In genomic region chr2:164937864-164938401, GRCh38 we compare ENCODE assay signal across 1 cellular context.
TF ChIP-seq lines count a peak whose summit lies in the region.

No MANE protein-coding gene starts in this region.

TF ChIP-seq in HepG2, 621 proteins besides CTCF, POLR2A, EP300 and RAD21 (continued from another document and continues in another):
- TF ChIP-seq ZBTB40 (IDR thresholded peaks at IDR 0.05) (no peak), ZBTB40 (CRISPR knock-in tag; IDR thresholded peaks at IDR 0.05) (no peak), ZNF646 (CRISPR knock-in tag; IDR thresholded peaks at IDR 0.05) (peak; percentile 82), ASH2L (IDR thresholded peaks at IDR 0.05; ENCODE audit: insufficient read length, low read depth, low read length) (peak; percentile 55), ELK4 (CRISPR knock-in tag; IDR thresholded peaks at IDR 0.05; ENCODE audit: borderline replicate concordance) (no peak), FOXA3 (CRISPR knock-in tag; IDR thresholded peaks at IDR 0.05) (peak; percentile 73), NPAS2 (CRISPR knock-in tag; IDR thresholded peaks at IDR 0.05; ENCODE audit: borderline replicate concordance) (no peak), BRCA1 (CRISPR knock-in tag; IDR thresholded peaks at IDR 0.05) (no peak), ZNF446 (CRISPR knock-in tag; IDR thresholded peaks at IDR 0.05) (no peak), ZBTB25 (CRISPR knock-in tag; IDR thresholded peaks at IDR 0.05) (0 out of 2 replicates have a peak, but pooled peaks have one; percentile 36), ZNF143 (CRISPR knock-in tag; IDR thresholded peaks at IDR 0.05) (no peak), IKZF5 (CRISPR knock-in tag; IDR thresholded peaks at IDR 0.05) (no peak), MBNL3 (CRISPR knock-in tag; conservative IDR thresholded peaks at IDR 0.05) (no peak), KLF11 (CRISPR knock-in tag; IDR thresholded peaks at IDR 0.05) (no peak), CCDC6 (CRISPR knock-in tag; IDR thresholded peaks at IDR 0.05) (no peak), HOXA5 (CRISPR knock-in tag; IDR thresholded peaks at IDR 0.05) (no peak), RNF219 (CRISPR knock-in tag; IDR thresholded peaks at IDR 0.05) (no peak), FIP1L1 (IDR thresholded peaks at IDR 0.05; ENCODE audit: borderline replicate concordance, insufficient read depth, low read depth, low read length) (no peak), HDAC2 (CRISPR knock-in tag; IDR thresholded peaks at IDR 0.05) (peak; percentile 87), SP2 (CRISPR knock-in tag; IDR thresholded peaks at IDR 0.05) (no peak), MTA3 (CRISPR knock-in tag; IDR thresholded peaks at IDR 0.05) (no peak), ZNF20 (CRISPR knock-in tag; IDR thresholded peaks at IDR 0.05) (no peak), MAFK (conservative IDR thresholded peaks at IDR 0.05 in 1 of 2, IDR thresholded peaks at IDR 0.05 in 1 of 2; ENCODE audit: low read length in 2 of 2) (no peak), RXRA (CRISPR knock-in tag; IDR thresholded peaks at IDR 0.05) (no peak), THAP11 (CRISPR knock-in tag; IDR thresholded peaks at IDR 0.05) (no peak), MAX (IDR thresholded peaks at IDR 0.05) (no peak; the same call in 1 of the 2 replicates), ZNF766 (CRISPR knock-in tag; IDR thresholded peaks at IDR 0.05; ENCODE audit: borderline replicate concordance) (no peak), MTF1 (CRISPR knock-in tag; IDR thresholded peaks at IDR 0.05) (no peak), ZSCAN5A (CRISPR knock-in tag; IDR thresholded peaks at IDR 0.05; ENCODE audit: borderline replicate concordance) (no peak), ZNF792 (CRISPR knock-in tag; IDR thresholded peaks at IDR 0.05) (peak; percentile 34; the same call in 1 of the 2 replicates)
